In the genomic region with DNA sequence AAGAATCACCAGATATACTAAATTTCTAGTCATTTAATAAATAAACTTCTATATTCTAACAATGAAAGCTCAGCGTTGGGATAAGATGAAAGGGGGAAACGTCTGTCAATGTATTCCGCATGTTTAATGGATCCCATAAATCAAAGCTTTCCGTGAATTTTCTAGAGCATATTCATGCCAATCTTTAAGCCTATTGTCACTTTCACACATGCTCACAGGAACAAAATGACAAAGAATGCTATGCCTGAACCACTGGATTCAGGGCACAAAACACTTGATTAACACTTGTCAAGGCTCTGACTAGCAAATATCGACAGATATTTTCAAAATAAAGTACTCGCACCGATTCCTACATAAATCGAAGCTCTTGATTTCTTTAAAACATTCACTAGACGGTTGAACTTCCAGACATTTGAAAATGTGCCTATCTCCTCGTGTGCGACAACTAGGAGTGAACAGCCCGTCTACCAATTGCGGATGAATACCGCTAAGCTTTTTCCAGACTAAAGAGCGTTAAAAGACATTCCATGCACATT, we compare ENCODE assay signal across 8 cellular contexts. TPM values are rescaled to one million over a fixed set of nuclear protein-coding genes. Genes with fewer than 3 reads are reported as not detected.
DNase-seq lines count a peak whose midpoint lies in the region; ATAC-seq, FAIRE-seq and TF ChIP-seq lines count a peak whose summit lies in the region.

No MANE protein-coding gene starts in this region.

- intact Hi-C loops in A673 (cut with micrococcal nuclease; ENCODE audit: unreplicated experiment), result loop anchor here (1.0 kb wide), 1 partner anchor 186 kb away; no protein-coding TSS in a partner anchor

- TF ChIP-seq POLR2A in H54 (IDR thresholded peaks at IDR 0.05; ENCODE audit: low read depth, low read length), result no peak

- BruUV-seq in A673 (replicated peaks; lab: Mats Ljungman, UMichigan), result TSS peak; percentile 47

- CTCF ChIA-PET in A673 (lab: Charles Lee), result no interaction called here
- CTCF ChIA-PET in T-cell (lab: Charles Lee), result interaction anchor here (0.5 to 3.6 kb wide), 18 partner anchors 21 to 257 kb away, joined by 3 to 21 read pairs (median 4); a partner anchor contains a TSS

- peak; percentile 58 for DNase-seq in A673 (ENCODE audit: low spot score)
- peak; percentile 9 for DNase-seq in H54 (ENCODE audit: insufficient read length, low spot score)
- no peak for DNase-seq in T-cell
- no peak for DNase-seq in glutamatergic neuron
- DNase-seq in small intestine, result peak; percentile 31
- no peak for DNase-seq in RPMI8226

- H3K4me3 ChIP-seq in A673 (ENCODE audit: low read depth, low read length, poor library complexity, severe bottlenecking), result peak overlapping the region; percentile 74
- peak overlapping the region; percentile 75 to 85 for H3K4me3 ChIP-seq in small intestine (ENCODE audit: low read depth in 1 of 2, low read length in 2 of 2)

- H3K4me3 Mint-ChIP-seq in T-cell (peak overlapping the region; percentile 93 to 98 (median 95)), glutamatergic neuron (ENCODE audit: unreplicated experiment) (peak overlapping the region; percentile 98)

- no peak for TF ChIP-seq CTCF in A673 (conservative IDR thresholded peaks at IDR 0.05; ENCODE audit: low read depth, low read length)
- TF ChIP-seq CTCF in glutamatergic neuron (IDR thresholded peaks at IDR 0.05; ENCODE audit: partially characterized antibody, unreplicated experiment), result peak; percentile 11

- H3K9me3 Mint-ChIP-seq in T-cell, result no peaks in the 10 kb centered on the region
- peaks cover 14% of the 10 kb centered on the region for H3K9me3 Mint-ChIP-seq in glutamatergic neuron (ENCODE audit: unreplicated experiment)

- H3K36me3 ChIP-seq in A673 (ENCODE audit: insufficient read depth, low read length, poor library complexity, severe bottlenecking), result no peaks in the 10 kb centered on the region
- no peaks in the 10 kb centered on the region for H3K36me3 ChIP-seq in small intestine (ENCODE audit: control insufficient read depth in 2 of 2, insufficient read depth in 2 of 2, low read length in 2 of 2)

- H3K4me1 Mint-ChIP-seq in T-cell (peaks cover 72 to 83% (median 73%) of the 10 kb centered on the region in 3 donors), glutamatergic neuron (ENCODE audit: low read depth, unreplicated experiment) (peaks cover 32% of the 10 kb centered on the region)

- H3K27me3 ChIP-seq in A673 (replicated peaks; ENCODE audit: insufficient read depth, low read depth, low read length, poor library complexity), result no peaks in the 10 kb centered on the region
- H3K27me3 ChIP-seq in small intestine (ENCODE audit: control insufficient read depth in 2 of 2, insufficient read depth in 2 of 2, low read length in 2 of 2), result no peaks in the 10 kb centered on the region

- POLR2A ChIA-PET in A673 (lab: Charles Lee; ENCODE audit: low non-redundant PET) (no interaction called here), T-cell (lab: Charles Lee) (interaction anchor here (0.6 to 0.8 kb wide), 6 partner anchors 12 to 160 kb away, joined by 3 to 5 read pairs (median 4); no protein-coding TSS in a partner anchor)

- ATAC-seq in T-cell (replicated peaks in 1 of 4) (no peak), GM21423 (IDR thresholded peaks at IDR 0.05; ENCODE audit: unreplicated experiment) (no peak), HG02970 (IDR thresholded peaks at IDR 0.05; ENCODE audit: low FRiP score, unreplicated experiment) (no peak)

- FAIRE-seq in H54 (lab: Jason Lieb, UNC) (peak; percentile 80), small intestine (lab: Jason Lieb, UNC) (no peak)

- peak overlapping the region; percentile 92 to 95 for H3K27ac Mint-ChIP-seq in T-cell
- peak overlapping the region; percentile 97 for H3K27ac Mint-ChIP-seq in glutamatergic neuron (ENCODE audit: unreplicated experiment)

- H3K27me3 Mint-ChIP-seq in T-cell, result no peaks in the 10 kb centered on the region
- peaks cover 10% of the 10 kb centered on the region for H3K27me3 Mint-ChIP-seq in glutamatergic neuron (ENCODE audit: unreplicated experiment)

- H3K9me3 ChIP-seq in A673 (ENCODE audit: low read depth, low read length, poor library complexity, severe bottlenecking) (no peaks in the 10 kb centered on the region), small intestine (ENCODE audit: control insufficient read depth, low read depth) (no peaks in the 10 kb centered on the region)

- H3K4me1 ChIP-seq in A673 (ENCODE audit: insufficient read depth, low read length, poor library complexity, severe bottlenecking) (peaks cover 66% of the 10 kb centered on the region), small intestine (ENCODE audit: control insufficient read depth in 2 of 2, insufficient read depth in 1 of 2, low read depth in 1 of 2, low read length in 1 of 2) (no peaks in the 10 kb centered on the region)

- WGBS in small intestine, 3 donors, result 2 to 7% (median 7%) methylated on average over 15 of the region's 15 CpGs

- H3K36me3 Mint-ChIP-seq in T-cell, result no peaks in the 10 kb centered on the region
- no peaks in the 10 kb centered on the region for H3K36me3 Mint-ChIP-seq in glutamatergic neuron (ENCODE audit: unreplicated experiment)

- peak overlapping the region; percentile 99 for H3K27ac ChIP-seq in A673 (ENCODE audit: low read depth, low read length, poor library complexity, severe bottlenecking)
- peak overlapping the region in 1 of 2 donors; percentile 64 for H3K27ac ChIP-seq in small intestine (ENCODE audit: low read depth in 1 of 2, low read length in 1 of 2)

RNA-seq across cellular contexts. Expression of a gene that starts 1.8 kb away (rescaled TPM):
- 79.1 and 86.8 TPM in 2 replicates for total RNA-seq in A673 (2021)
- total RNA-seq in T-cell, result 100 to 1,000 TPM; 112 to 129 (median 120) TPM
- total RNA-seq in glutamatergic neuron (ENCODE audit: unreplicated experiment), result 45.7 TPM
- polyA plus RNA-seq in small intestine, result 10 to 100 TPM in 2 of 3 donors, 1 to 10 TPM in 1; 10.0 to 11.6 (median 11.6) TPM

Comparison
In these comparisons a context has a peak if more than half of its experiments do, and no peak if none do; other contexts are left out.
1. DNase-seq: peak in A673 (single experiment), H54 (single experiment) and small intestine (single experiment); none in T-cell (0 of 34), glutamatergic neuron (single experiment) and RPMI8226 (single experiment).